Comparison of ENCODE assay signal across 1 cellular context in the genomic region with DNA sequence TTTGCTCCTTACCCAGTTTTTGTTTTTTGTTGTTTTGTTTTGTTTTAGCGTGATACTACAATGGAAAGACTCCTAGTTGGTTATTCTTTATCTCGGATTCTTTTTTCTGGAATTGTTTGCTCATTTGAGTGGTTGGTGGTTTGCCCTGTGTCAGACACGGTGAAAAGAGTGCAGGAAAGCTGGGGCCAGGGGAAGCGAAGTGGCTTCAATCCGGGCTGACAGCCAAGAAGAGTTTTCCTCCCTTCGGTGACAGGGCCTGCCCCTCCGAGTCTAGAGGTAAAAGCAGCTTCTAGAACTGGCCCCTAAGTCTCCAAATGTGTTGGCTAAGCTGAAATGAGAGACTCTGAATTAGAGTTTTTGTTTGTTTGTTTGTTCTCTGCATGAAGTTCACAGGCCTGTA.
TF ChIP-seq lines count a peak whose summit lies in the region.

No MANE protein-coding gene starts in this region.

TF ChIP-seq in GM12878, 131 proteins besides CTCF, POLR2A, EP300 and RAD21:
- TF ChIP-seq, protein P1, sequence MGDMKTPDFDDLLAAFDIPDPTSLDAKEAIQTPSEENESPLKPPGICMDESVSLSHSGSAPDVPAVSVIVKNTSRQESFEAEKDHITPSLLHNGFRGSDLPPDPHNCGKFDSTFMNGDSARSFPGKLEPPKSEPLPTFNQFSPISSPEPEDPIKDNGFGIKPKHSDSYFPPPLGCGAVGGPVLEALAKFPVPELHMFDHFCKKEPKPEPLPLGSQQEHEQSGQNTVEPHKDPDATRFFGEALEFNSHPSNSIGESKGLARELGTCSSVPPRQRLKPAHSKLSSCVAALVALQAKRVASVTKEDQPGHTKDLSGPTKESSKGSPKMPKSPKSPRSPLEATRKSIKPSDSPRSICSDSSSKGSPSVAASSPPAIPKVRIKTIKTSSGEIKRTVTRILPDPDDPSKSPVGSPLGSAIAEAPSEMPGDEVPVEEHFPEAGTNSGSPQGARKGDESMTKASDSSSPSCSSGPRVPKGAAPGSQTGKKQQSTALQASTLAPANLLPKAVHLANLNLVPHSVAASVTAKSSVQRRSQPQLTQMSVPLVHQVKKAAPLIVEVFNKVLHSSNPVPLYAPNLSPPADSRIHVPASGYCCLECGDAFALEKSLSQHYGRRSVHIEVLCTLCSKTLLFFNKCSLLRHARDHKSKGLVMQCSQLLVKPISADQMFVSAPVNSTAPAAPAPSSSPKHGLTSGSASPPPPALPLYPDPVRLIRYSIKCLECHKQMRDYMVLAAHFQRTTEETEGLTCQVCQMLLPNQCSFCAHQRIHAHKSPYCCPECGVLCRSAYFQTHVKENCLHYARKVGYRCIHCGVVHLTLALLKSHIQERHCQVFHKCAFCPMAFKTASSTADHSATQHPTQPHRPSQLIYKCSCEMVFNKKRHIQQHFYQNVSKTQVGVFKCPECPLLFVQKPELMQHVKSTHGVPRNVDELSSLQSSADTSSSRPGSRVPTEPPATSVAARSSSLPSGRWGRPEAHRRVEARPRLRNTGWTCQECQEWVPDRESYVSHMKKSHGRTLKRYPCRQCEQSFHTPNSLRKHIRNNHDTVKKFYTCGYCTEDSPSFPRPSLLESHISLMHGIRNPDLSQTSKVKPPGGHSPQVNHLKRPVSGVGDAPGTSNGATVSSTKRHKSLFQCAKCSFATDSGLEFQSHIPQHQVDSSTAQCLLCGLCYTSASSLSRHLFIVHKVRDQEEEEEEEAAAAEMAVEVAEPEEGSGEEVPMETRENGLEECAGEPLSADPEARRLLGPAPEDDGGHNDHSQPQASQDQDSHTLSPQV (IDR thresholded peaks at IDR 0.05), result no peak
- TF ChIP-seq, protein P2, sequence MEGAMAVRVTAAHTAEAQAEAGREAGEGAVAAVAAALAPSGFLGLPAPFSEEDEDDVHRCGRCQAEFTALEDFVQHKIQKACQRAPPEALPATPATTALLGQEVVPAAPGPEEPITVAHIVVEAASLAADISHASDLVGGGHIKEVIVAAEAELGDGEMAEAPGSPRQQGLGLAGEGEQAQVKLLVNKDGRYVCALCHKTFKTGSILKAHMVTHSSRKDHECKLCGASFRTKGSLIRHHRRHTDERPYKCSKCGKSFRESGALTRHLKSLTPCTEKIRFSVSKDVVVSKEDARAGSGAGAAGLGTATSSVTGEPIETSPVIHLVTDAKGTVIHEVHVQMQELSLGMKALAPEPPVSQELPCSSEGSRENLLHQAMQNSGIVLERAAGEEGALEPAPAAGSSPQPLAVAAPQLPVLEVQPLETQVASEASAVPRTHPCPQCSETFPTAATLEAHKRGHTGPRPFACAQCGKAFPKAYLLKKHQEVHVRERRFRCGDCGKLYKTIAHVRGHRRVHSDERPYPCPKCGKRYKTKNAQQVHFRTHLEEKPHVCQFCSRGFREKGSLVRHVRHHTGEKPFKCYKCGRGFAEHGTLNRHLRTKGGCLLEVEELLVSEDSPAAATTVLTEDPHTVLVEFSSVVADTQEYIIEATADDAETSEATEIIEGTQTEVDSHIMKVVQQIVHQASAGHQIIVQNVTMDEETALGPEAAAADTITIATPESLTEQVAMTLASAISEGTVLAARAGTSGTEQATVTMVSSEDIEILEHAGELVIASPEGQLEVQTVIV (IDR thresholded peaks at IDR 0.05; ENCODE audit: borderline replicate concordance, partially characterized antibody), result no peak
- TF ChIP-seq MEF2A (IDR thresholded peaks at IDR 0.05; ENCODE audit: insufficient read depth, low read depth, low read length), result no peak
- TF ChIP-seq TBL1XR1 (IDR thresholded peaks at IDR 0.05; ENCODE audit: low read depth, low read length), result no peak
- TF ChIP-seq EED (IDR thresholded peaks at IDR 0.05; ENCODE audit: low read depth), result no peak
- no peak for TF ChIP-seq RB1 (IDR thresholded peaks at IDR 0.05; ENCODE audit: borderline replicate concordance)
- TF ChIP-seq GATAD2B (conservative IDR thresholded peaks at IDR 0.05; ENCODE audit: low read depth), result no peak
- TF ChIP-seq, protein P3, sequence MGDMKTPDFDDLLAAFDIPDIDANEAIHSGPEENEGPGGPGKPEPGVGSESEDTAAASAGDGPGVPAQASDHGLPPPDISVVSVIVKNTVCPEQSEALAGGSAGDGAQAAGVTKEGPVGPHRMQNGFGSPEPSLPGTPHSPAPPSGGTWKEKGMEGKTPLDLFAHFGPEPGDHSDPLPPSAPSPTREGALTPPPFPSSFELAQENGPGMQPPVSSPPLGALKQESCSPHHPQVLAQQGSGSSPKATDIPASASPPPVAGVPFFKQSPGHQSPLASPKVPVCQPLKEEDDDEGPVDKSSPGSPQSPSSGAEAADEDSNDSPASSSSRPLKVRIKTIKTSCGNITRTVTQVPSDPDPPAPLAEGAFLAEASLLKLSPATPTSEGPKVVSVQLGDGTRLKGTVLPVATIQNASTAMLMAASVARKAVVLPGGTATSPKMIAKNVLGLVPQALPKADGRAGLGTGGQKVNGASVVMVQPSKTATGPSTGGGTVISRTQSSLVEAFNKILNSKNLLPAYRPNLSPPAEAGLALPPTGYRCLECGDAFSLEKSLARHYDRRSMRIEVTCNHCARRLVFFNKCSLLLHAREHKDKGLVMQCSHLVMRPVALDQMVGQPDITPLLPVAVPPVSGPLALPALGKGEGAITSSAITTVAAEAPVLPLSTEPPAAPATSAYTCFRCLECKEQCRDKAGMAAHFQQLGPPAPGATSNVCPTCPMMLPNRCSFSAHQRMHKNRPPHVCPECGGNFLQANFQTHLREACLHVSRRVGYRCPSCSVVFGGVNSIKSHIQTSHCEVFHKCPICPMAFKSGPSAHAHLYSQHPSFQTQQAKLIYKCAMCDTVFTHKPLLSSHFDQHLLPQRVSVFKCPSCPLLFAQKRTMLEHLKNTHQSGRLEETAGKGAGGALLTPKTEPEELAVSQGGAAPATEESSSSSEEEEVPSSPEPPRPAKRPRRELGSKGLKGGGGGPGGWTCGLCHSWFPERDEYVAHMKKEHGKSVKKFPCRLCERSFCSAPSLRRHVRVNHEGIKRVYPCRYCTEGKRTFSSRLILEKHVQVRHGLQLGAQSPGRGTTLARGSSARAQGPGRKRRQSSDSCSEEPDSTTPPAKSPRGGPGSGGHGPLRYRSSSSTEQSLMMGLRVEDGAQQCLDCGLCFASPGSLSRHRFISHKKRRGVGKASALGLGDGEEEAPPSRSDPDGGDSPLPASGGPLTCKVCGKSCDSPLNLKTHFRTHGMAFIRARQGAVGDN (IDR thresholded peaks at IDR 0.05), result no peak
- TF ChIP-seq MXI1 (IDR thresholded peaks at IDR 0.05; ENCODE audit: low read depth, low read length), result no peak
- TF ChIP-seq STAT3 (IDR thresholded peaks at IDR 0.05; ENCODE audit: low read depth, low read length), result no peak
- no peak for TF ChIP-seq HDGF (IDR thresholded peaks at IDR 0.05)
- no peak for TF ChIP-seq YY1 (IDR thresholded peaks at IDR 0.05; ENCODE audit: low read depth, low read length)
- TF ChIP-seq SREBF2 (IDR thresholded peaks at IDR 0.05; ENCODE audit: low read length), result no peak
- TF ChIP-seq SMARCA5 (IDR thresholded peaks at IDR 0.05), result no peak
- no peak for TF ChIP-seq ZNF24 (IDR thresholded peaks at IDR 0.05)
- TF ChIP-seq CHD1 (IDR thresholded peaks at IDR 0.05; ENCODE audit: low read depth, low read length), result no peak
